ENCODE assay signal across 25 cellular contexts in the genomic region with DNA sequence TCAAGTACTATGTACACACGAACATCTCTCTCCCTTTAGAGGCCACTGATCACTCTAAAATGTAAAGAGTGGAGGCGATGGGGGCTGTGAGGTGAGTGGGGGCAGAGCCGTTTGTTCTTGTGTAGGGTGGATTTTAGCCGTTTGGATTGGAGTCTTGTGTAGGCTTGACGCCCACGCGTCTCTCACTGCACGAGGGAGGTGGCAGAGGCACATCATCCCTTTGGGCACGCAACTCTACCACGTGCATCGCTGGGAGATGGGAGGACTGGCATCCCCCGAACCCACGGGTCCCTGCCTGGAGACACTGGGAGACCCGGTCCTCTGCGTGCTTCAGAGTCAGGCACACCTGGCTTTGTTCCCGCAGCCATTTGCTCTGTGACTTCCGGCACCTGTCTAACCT. TPM values are rescaled to one million over a fixed set of nuclear protein-coding genes. Genes with fewer than 3 reads are reported as not detected.
DNase-seq lines count a peak whose midpoint lies in the region; TF ChIP-seq lines count a peak whose summit lies in the region.
"Had no signal": no experiment of that assay in that cellular context is flagged by ENCODE, and none has a peak within 500 bp of the region (broad histone marks: within the 10 kb centered on the region; RNA-seq: fewer than 3 reads in every experiment).

No MANE protein-coding gene starts in this region.

- H3K9ac ChIP-seq in skeletal muscle tissue (ENCODE audit: low read depth in 1 of 3, low read length in 3 of 3): peak overlapping the region in 2 of 3 donors; percentile 11 to 64

- DNase-seq in NCI-H2029 (lab: John Stamatoyannopoulos, UW): peak; percentile 76
- DNase-seq in NCI-H2029 treated with DMSO at 0.1 percent for 48 hours (lab: John Stamatoyannopoulos, UW): no peak
- no peak for DNase-seq in SJCRH30
- DNase-seq in myocyte (ENCODE audit: low read depth): peak; percentile 50
- no peak for DNase-seq in GM13977 (ENCODE audit: low spot score)
- no peak for DNase-seq in mucosa of gallbladder (ENCODE audit: low spot score)
- no peak for DNase-seq in HuH-7 (ENCODE audit: low spot score)
- DNase-seq: 8988T; activated CD4-positive, alpha-beta memory T cell treated with anti-CD3 and anti-CD28 coated beads for 36 hours; activated CD4-positive, CD25-positive, alpha-beta regulatory T cell treated with anti-CD3 and anti-CD28 coated beads, Interleukin-2, amount 50 U/mL, for 72 hours; activated naive CD4-positive, alpha-beta T cell; foreskin fibroblast; heart right ventricle; KBM-7; kidney; naive thymus-derived CD8-positive, alpha-beta T cell; NCI-H187 treated with DMSO at 0.1 percent for 48 hours; NCI-H345; occipital lobe; T-helper 2 cell had no signal

- H3K9me3 ChIP-seq in SJCRH30 (replicated peaks): no peaks in the 10 kb centered on the region
- no peaks in the 10 kb centered on the region for H3K9me3 ChIP-seq in skeletal muscle tissue (ENCODE audit: control insufficient read depth in 3 of 3, low read length in 3 of 3)
- H3K9me3 ChIP-seq: esophagus muscularis mucosa, heart right ventricle, thoracic aorta had no signal

- in situ Hi-C loops in GM13977 (cut with MboI; ENCODE audit: low pct_unique_long_range_greater_than_20kb, low sequenced_read_pairs, unreplicated experiment): no loop called here

- H3K4me3 ChIP-seq in SJCRH30 (no peak overlapping the region), skeletal muscle tissue (ENCODE audit: low read length in 3 of 3) (peak overlapping the region in 1 of 3 donors; percentile 66)
- H3K4me3 ChIP-seq: dorsolateral prefrontal cortex, esophagus muscularis mucosa, heart right ventricle, smooth muscle cell, thoracic aorta had no signal

- H3K27me3 ChIP-seq in SJCRH30 (peaks cover 14% of the 10 kb centered on the region; the same call in 1 of the 2 replicates), skeletal muscle tissue (ENCODE audit: control insufficient read depth in 3 of 3, insufficient read depth in 3 of 3, low read length in 3 of 3) (peaks cover 0 to 6% (median 0%) of the 10 kb centered on the region in 3 donors)

- TF ChIP-seq CTCF in GM13977 (IDR thresholded peaks at IDR 0.05; ENCODE audit: extremely low read depth, insufficient read depth, missing control alignments): no peak

- H3K36me3 ChIP-seq in SJCRH30: no peaks in the 10 kb centered on the region
- H3K36me3 ChIP-seq in skeletal muscle tissue (ENCODE audit: control insufficient read depth in 3 of 3, insufficient read depth in 3 of 3, low read length in 3 of 3): no peaks in the 10 kb centered on the region
- H3K36me3 ChIP-seq: esophagus muscularis mucosa, heart right ventricle, thoracic aorta had no signal

- peaks cover 15% of the 10 kb centered on the region for H3K4me1 ChIP-seq in SJCRH30
- peaks cover 22 to 40% (median 33%) of the 10 kb centered on the region in 3 donors for H3K4me1 ChIP-seq in skeletal muscle tissue (ENCODE audit: control insufficient read depth in 3 of 3, insufficient read depth in 3 of 3, low read length in 3 of 3)

- peak overlapping the region; percentile 54 for H3K27ac ChIP-seq in SJCRH30
- H3K27ac ChIP-seq in skeletal muscle tissue (ENCODE audit: low read depth, low read length): peak overlapping the region; percentile 68
- H3K27ac ChIP-seq: esophagus muscularis mucosa, heart right ventricle had no signal

RNA-seq across cellular contexts. Expression of a gene that starts 6.3 kb away (rescaled TPM):
- total RNA-seq in SJCRH30 (2014; rRNA removed; shearing (Covaris generic)): 30.7 and 34.6 TPM in 2 replicates
- total RNA-seq in myocyte (52.8 and 55.0 TPM in 2 replicates), skeletal muscle tissue (99.7 TPM), mucosa of gallbladder (70.7 TPM)
- 31.5 TPM for polyA plus RNA-seq in myocyte (2012)

Comparison
In these comparisons a context has a peak if more than half of its experiments do, and no peak if none do; other contexts are left out.
1. DNase-seq: peak in NCI-H2029 (single experiment) and myocyte (single experiment); none in NCI-H2029 treated with DMSO at 0.1 percent for 48 hours (single experiment), SJCRH30 (0 of 2), GM13977 (single experiment), mucosa of gallbladder (single experiment) and HuH-7 (single experiment).